ENCODE assay signal across 1 cellular context in genomic region chr14:103561381-103562134, GRCh38.
TF ChIP-seq lines count a peak whose summit lies in the region.

No MANE protein-coding gene starts in this region.

TF ChIP-seq in HepG2, 621 proteins besides CTCF, POLR2A, EP300 and RAD21:
- TF ChIP-seq ZNF34 (CRISPR knock-in tag; IDR thresholded peaks at IDR 0.05; ENCODE audit: borderline replicate concordance), result 0 out of 2 replicates have a peak, but pooled peaks have one; percentile 5
- peak; percentile 58; the same call in 1 of the 2 replicates for TF ChIP-seq RFX3 (CRISPR knock-in tag; IDR thresholded peaks at IDR 0.05)
- TF ChIP-seq ATF6 (CRISPR knock-in tag; conservative IDR thresholded peaks at IDR 0.05), result no peak
- TF ChIP-seq ZNF687 (CRISPR knock-in tag; IDR thresholded peaks at IDR 0.05), result 0 out of 2 replicates have a peak, but pooled peaks have one; percentile 22
- TF ChIP-seq CEBPZ (IDR thresholded peaks at IDR 0.05; ENCODE audit: low read length), result no peak
- peak in 1 of 2 experiments; percentile 52; a peak in 1 of 4 replicates for TF ChIP-seq HMGXB4 (CRISPR knock-in tag; IDR thresholded peaks at IDR 0.05; ENCODE audit: borderline replicate concordance in 1 of 2, low read depth in 1 of 2)
- 0 out of 2 replicates have a peak, but pooled peaks have one; percentile 40 for TF ChIP-seq MTERF4 (CRISPR knock-in tag; IDR thresholded peaks at IDR 0.05)
- peak; percentile 61 for TF ChIP-seq FOSL2 (CRISPR knock-in tag; IDR thresholded peaks at IDR 0.05)
- peak; percentile 55; the same call in 1 of the 2 replicates for TF ChIP-seq MTA1 (CRISPR knock-in tag; IDR thresholded peaks at IDR 0.05; ENCODE audit: borderline replicate concordance)
- no peak for TF ChIP-seq ZNF570 (CRISPR knock-in tag; IDR thresholded peaks at IDR 0.05; ENCODE audit: borderline replicate concordance)
- TF ChIP-seq ZNF816 (CRISPR knock-in tag; IDR thresholded peaks at IDR 0.05; ENCODE audit: borderline replicate concordance), result no peak
- TF ChIP-seq ZNF121 (CRISPR knock-in tag; IDR thresholded peaks at IDR 0.05), result peak; percentile 49; the same call in 1 of the 2 replicates
- TF ChIP-seq RFX1 (IDR thresholded peaks at IDR 0.05), result peak; percentile 51; the same call in 1 of the 2 replicates
- TF ChIP-seq GABPA (IDR thresholded peaks at IDR 0.05; ENCODE audit: low read depth, low read length), result no peak
- peak; percentile 25; the same call in 1 of the 2 replicates for TF ChIP-seq GABPA (CRISPR knock-in tag; IDR thresholded peaks at IDR 0.05; ENCODE audit: low read depth)
- 0 out of 2 replicates have a peak, but pooled peaks have one; percentile 43 for TF ChIP-seq DMTF1 (CRISPR knock-in tag; IDR thresholded peaks at IDR 0.05)
- TF ChIP-seq ZNF501 (CRISPR knock-in tag; IDR thresholded peaks at IDR 0.05), result 0 out of 2 replicates have a peak, but pooled peaks have one; percentile 40
